In genomic region chr11:110900426-110900825, GRCh38 we compare ENCODE assay signal across 18 cellular contexts.
"Had no signal": no experiment of that assay in that cellular context is flagged by ENCODE, and none has a peak within 500 bp of the region (broad histone marks: within the 10 kb centered on the region; RNA-seq: fewer than 3 reads in every experiment).

No MANE protein-coding gene starts in this region.

- DNase-seq: colonic mucosa; cortex of kidney; dermis blood vessel endothelial cell; dorsolateral prefrontal cortex; effector CD4-positive, alpha-beta T cell; effector CD8-positive, alpha-beta T cell; effector memory CD4-positive, alpha-beta T cell; effector memory CD8-positive, alpha-beta T cell; endodermal cell; erythroblast; esophagus squamous epithelium; foreskin fibroblast; foreskin keratinocyte; foreskin melanocyte; gastrocnemius medialis; glutamatergic neuron; heart left ventricle; heart right ventricle had no signal
